23 cellular contexts compared by ENCODE assay signal in genomic region chr17:41664172-41664457, GRCh38. TPM values are rescaled to one million over a fixed set of nuclear protein-coding genes. Genes with fewer than 3 reads are reported as not detected.
"Had no signal": no experiment of that assay in that cellular context is flagged by ENCODE, and none has a peak within 500 bp of the region (broad histone marks: within the 10 kb centered on the region; RNA-seq: fewer than 3 reads in every experiment).

No MANE protein-coding gene starts in this region.

- H3K27me3 ChIP-seq: gastroesophageal sphincter, heart right ventricle, right atrium auricular region, upper lobe of right lung had no signal

- H3K36me3 ChIP-seq: gastroesophageal sphincter, heart right ventricle, right atrium auricular region, upper lobe of right lung had no signal

- H3K27ac ChIP-seq: gastroesophageal sphincter, heart right ventricle, right atrium auricular region, upper lobe of right lung had no signal

- H3K4me3 ChIP-seq: gastroesophageal sphincter, heart right ventricle, mucosa of descending colon, right atrium auricular region, upper lobe of right lung had no signal

- DNase-seq: activated CD4-positive, alpha-beta memory T cell treated with anti-CD3 and anti-CD28 coated beads for 36 hours; activated CD4-positive, alpha-beta T cell treated with anti-CD3 and anti-CD28 coated beads for 1 hour; activated CD8-positive, alpha-beta memory T cell treated with anti-CD3 and anti-CD28 coated beads, Interleukin-2, amount 10 ng/mL, durations not matched to agents 7 days and 5 days; activated naive CD4-positive, alpha-beta T cell treated with anti-CD3 and anti-CD28 coated beads, Interleukin-2, amount 10 ng/mL, durations not matched to agents 7 days and 5 days; activated T-cell treated with anti-CD3 and anti-CD28 coated beads, Interleukin-2, amount 50 U/mL, for 24 hours; effector memory CD4-positive, alpha-beta T cell; heart right ventricle; naive thymus-derived CD4-positive, alpha-beta T cell; nucleus accumbens; small intestine; stimulated activated CD4-positive, alpha-beta T cell treated with anti-CD3 and anti-CD28 coated beads, Interleukin-4, amount 100 ng/mL, for 24 hours; stimulated activated naive CD4-positive, alpha-beta T cell treated with Interleukin-2 at 50 U/mL for 16 hours; T-helper 9 cell; upper lobe of right lung had no signal

- H3K9me3 ChIP-seq: gastroesophageal sphincter, heart right ventricle, mucosa of descending colon, right atrium auricular region, upper lobe of right lung had no signal

RNA-seq across cellular contexts. Expression of gene KRT17, which starts 39.7 kb away (rescaled TPM):
- total RNA-seq: activated CD4-positive, alpha-beta memory T cell treated with anti-CD3 and anti-CD28 coated beads for 36 hours; heart right ventricle; left lobe of liver; lung microvascular endothelial cell; naive thymus-derived CD4-positive, alpha-beta T cell; right atrium auricular region had no signal

RNA-seq across cellular contexts. Expression of gene GAST, which starts 48.0 kb away (rescaled TPM):
- total RNA-seq: activated CD4-positive, alpha-beta memory T cell treated with anti-CD3 and anti-CD28 coated beads for 36 hours; activated CD8-positive, alpha-beta memory T cell treated with anti-CD3 and anti-CD28 coated beads, Interleukin-2, amount 10 ng/mL, durations not matched to agents 7 days and 5 days; astrocyte; bronchial epithelial cell; cerebellum; gastroesophageal sphincter; heart right ventricle; left lobe of liver; lung microvascular endothelial cell; mucosa of descending colon; naive thymus-derived CD4-positive, alpha-beta T cell; right atrium auricular region; upper lobe of right lung had no signal

RNA-seq across cellular contexts. Expression of gene KRT16, which starts 51.5 kb away (rescaled TPM):
- total RNA-seq: activated CD4-positive, alpha-beta memory T cell treated with anti-CD3 and anti-CD28 coated beads for 36 hours; activated CD8-positive, alpha-beta memory T cell treated with anti-CD3 and anti-CD28 coated beads, Interleukin-2, amount 10 ng/mL, durations not matched to agents 7 days and 5 days; cerebellum; left lobe of liver; lung microvascular endothelial cell; mucosa of descending colon; naive thymus-derived CD4-positive, alpha-beta T cell; progenitor cell of endocrine pancreas; upper lobe of right lung had no signal
